1 cellular context compared by ENCODE assay signal in genomic region chr11:14643697-14644395, GRCh38.
TF ChIP-seq lines count a peak whose summit lies in the region.

TSS of gene PDE3B (plus strand) at chr11:14643804. CDS start at chr11:14644076, 272 bp downstream.

TF ChIP-seq in HepG2, 621 proteins besides CTCF, POLR2A, EP300 and RAD21 (continued from another document and continues in another):
- TF ChIP-seq RFXAP (CRISPR knock-in tag; IDR thresholded peaks at IDR 0.05; ENCODE audit: borderline replicate concordance): 0 out of 2 replicates have a peak, but pooled peaks have one; percentile 39
- peak; percentile 79; the same call in 1 of the 2 replicates for TF ChIP-seq ZNF878 (CRISPR knock-in tag; IDR thresholded peaks at IDR 0.05)
- TF ChIP-seq NR2F6 (IDR thresholded peaks at IDR 0.05): no peak
- peak; percentile 29; the same call in 1 of the 2 replicates for TF ChIP-seq NR2F6 (CRISPR knock-in tag; IDR thresholded peaks at IDR 0.05)
- TF ChIP-seq CAMTA2 (CRISPR knock-in tag; IDR thresholded peaks at IDR 0.05; ENCODE audit: borderline replicate concordance): 0 out of 2 replicates have a peak, but pooled peaks have one; percentile 10
- no peak for TF ChIP-seq ZNF317 (CRISPR knock-in tag; IDR thresholded peaks at IDR 0.05)
- peak; percentile 81 for TF ChIP-seq ZNF687 (CRISPR knock-in tag; IDR thresholded peaks at IDR 0.05)
- TF ChIP-seq REPIN1 (CRISPR knock-in tag; IDR thresholded peaks at IDR 0.05; ENCODE audit: borderline replicate concordance, low read depth): 0 out of 2 replicates have a peak, but pooled peaks have one; percentile 2
- TF ChIP-seq ZHX1 (CRISPR knock-in tag; IDR thresholded peaks at IDR 0.05; ENCODE audit: low read depth): no peak
- TF ChIP-seq TBX3 (IDR thresholded peaks at IDR 0.05; ENCODE audit: borderline replicate concordance): no peak
- TF ChIP-seq ZNF570 (CRISPR knock-in tag; IDR thresholded peaks at IDR 0.05; ENCODE audit: borderline replicate concordance): no peak
- peak; percentile 86 for TF ChIP-seq MYC (CRISPR knock-in tag; IDR thresholded peaks at IDR 0.05; ENCODE audit: borderline replicate concordance)
- TF ChIP-seq HMGXB3 (CRISPR knock-in tag; IDR thresholded peaks at IDR 0.05; ENCODE audit: borderline replicate concordance): peak; percentile 8; the same call in 1 of the 2 replicates
- peak; percentile 38; the same call in 1 of the 2 replicates for TF ChIP-seq MEIS1 (CRISPR knock-in tag; IDR thresholded peaks at IDR 0.05; ENCODE audit: borderline replicate concordance)
- TF ChIP-seq RBFOX2 (IDR thresholded peaks at IDR 0.05; ENCODE audit: low read depth, low read length): peak; percentile 86
- peak; percentile 38; the same call in 1 of the 2 replicates for TF ChIP-seq ZNF790 (CRISPR knock-in tag; IDR thresholded peaks at IDR 0.05; ENCODE audit: borderline replicate concordance)
- TF ChIP-seq SP1 (IDR thresholded peaks at IDR 0.05): no peak
- TF ChIP-seq SP1 (CRISPR knock-in tag; IDR thresholded peaks at IDR 0.05): no peak; the same call in 1 of the 2 replicates
- TF ChIP-seq ZNF224 (CRISPR knock-in tag; IDR thresholded peaks at IDR 0.05): 0 out of 2 replicates have a peak, but pooled peaks have one; percentile 13
- TF ChIP-seq FOXA1 (IDR thresholded peaks at IDR 0.05): no peak
- TF ChIP-seq FOXA1 (CRISPR knock-in tag; IDR thresholded peaks at IDR 0.05): no peak
- TF ChIP-seq RARA (CRISPR knock-in tag; IDR thresholded peaks at IDR 0.05): no peak
- TF ChIP-seq JARID2 (CRISPR knock-in tag; IDR thresholded peaks at IDR 0.05; ENCODE audit: insufficient replicate concordance): no peak
- no peak; the same call in 1 of the 2 replicates for TF ChIP-seq ZNF691 (CRISPR knock-in tag; IDR thresholded peaks at IDR 0.05; ENCODE audit: borderline replicate concordance, low read depth)
- no peak for TF ChIP-seq TBL1XR1 (IDR thresholded peaks at IDR 0.05; ENCODE audit: borderline replicate concordance, low read length, partially characterized antibody)
- TF ChIP-seq GMEB1 (CRISPR knock-in tag; IDR thresholded peaks at IDR 0.05; ENCODE audit: borderline replicate concordance): no peak
- 0 out of 2 replicates have a peak, but pooled peaks have one; percentile 47 for TF ChIP-seq KLF6 (CRISPR knock-in tag; IDR thresholded peaks at IDR 0.05)
- TF ChIP-seq E2F2 (CRISPR knock-in tag; IDR thresholded peaks at IDR 0.05; ENCODE audit: borderline replicate concordance): peak; percentile 73
- TF ChIP-seq ZNF574 (CRISPR knock-in tag; IDR thresholded peaks at IDR 0.05): peak; percentile 32; the same call in 1 of the 2 replicates
- no peak for TF ChIP-seq NR1H2 (CRISPR knock-in tag; IDR thresholded peaks at IDR 0.05; ENCODE audit: borderline replicate concordance, low read depth)
- no peak for TF ChIP-seq ZNF644 (CRISPR knock-in tag; IDR thresholded peaks at IDR 0.05; ENCODE audit: low read depth)
- no peak for TF ChIP-seq ZXDC (CRISPR knock-in tag; IDR thresholded peaks at IDR 0.05)
- TF ChIP-seq ZNF674 (CRISPR knock-in tag; IDR thresholded peaks at IDR 0.05; ENCODE audit: low read depth): no peak
